Comparison of ENCODE assay signal across 2 cellular contexts in the genomic region with DNA sequence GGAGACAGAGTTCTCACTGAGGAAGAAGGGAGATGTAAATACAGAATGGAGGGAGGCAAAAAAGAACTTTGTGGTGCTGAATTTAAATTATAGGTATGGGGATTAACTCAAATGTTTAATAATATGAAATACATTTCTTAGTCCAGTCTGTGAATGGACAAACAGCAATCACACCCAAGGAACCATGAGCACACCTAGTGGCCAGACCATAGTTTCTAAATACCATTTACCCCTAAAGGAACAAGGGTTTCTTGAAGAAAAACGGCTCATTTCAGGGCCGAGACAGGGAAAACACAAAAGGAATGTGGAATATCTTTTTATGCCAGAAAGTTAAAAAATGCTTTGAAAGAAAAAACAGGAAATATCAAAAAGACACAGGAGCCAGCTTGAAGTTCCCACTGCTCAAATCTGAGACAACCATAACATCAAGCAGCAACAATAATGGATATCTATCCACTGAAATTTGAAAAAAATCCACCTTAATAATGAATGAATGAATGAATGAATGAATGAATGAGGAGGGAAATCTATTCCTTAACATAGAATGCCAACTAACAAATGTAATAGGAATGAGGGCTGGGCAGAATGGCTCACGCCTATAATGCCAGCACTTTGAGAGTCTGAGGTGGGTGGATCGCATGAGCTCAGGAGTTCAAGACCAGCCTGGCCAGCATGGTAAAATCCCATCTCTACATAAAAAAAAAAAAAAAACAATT.
TF ChIP-seq lines count a peak whose summit lies in the region.

No MANE protein-coding gene starts in this region.

TF ChIP-seq in HCT116, 20 proteins besides CTCF, POLR2A, EP300 and RAD21:
- no peak for TF ChIP-seq ZFX (IDR thresholded peaks at IDR 0.05)
- no peak for TF ChIP-seq EGR1 (IDR thresholded peaks at IDR 0.05; ENCODE audit: low read depth)
- no peak for TF ChIP-seq SIN3A (IDR thresholded peaks at IDR 0.05; ENCODE audit: low read depth)
- TF ChIP-seq SP1 (IDR thresholded peaks at IDR 0.05; ENCODE audit: low read depth): no peak
TF ChIP-seq in HCT116: peak in this region for 0.

TF ChIP-seq in GM12878, 131 proteins besides CTCF, POLR2A, EP300 and RAD21:
- TF ChIP-seq SREBF2 (IDR thresholded peaks at IDR 0.05; ENCODE audit: low read length): no peak
- no peak for TF ChIP-seq GABPA (IDR thresholded peaks at IDR 0.05; ENCODE audit: low read depth)
- TF ChIP-seq SUPT20H (IDR thresholded peaks at IDR 0.05; ENCODE audit: borderline replicate concordance, control insufficient read depth, low read depth, low read length): no peak
- no peak for TF ChIP-seq NRF1 (conservative IDR thresholded peaks at IDR 0.05; ENCODE audit: low read depth, low read length)
- no peak for TF ChIP-seq SREBF1 (IDR thresholded peaks at IDR 0.05; ENCODE audit: low read length)
- TF ChIP-seq USF2 (IDR thresholded peaks at IDR 0.05; ENCODE audit: borderline replicate concordance, low read depth, low read length): no peak
- TF ChIP-seq SMARCA5 (IDR thresholded peaks at IDR 0.05): no peak
- TF ChIP-seq STAT1 (conservative IDR thresholded peaks at IDR 0.05): no peak
- TF ChIP-seq ZNF24 (IDR thresholded peaks at IDR 0.05): peak; percentile 93
TF ChIP-seq in GM12878: peak in this region for 1.
